In the genomic region with DNA sequence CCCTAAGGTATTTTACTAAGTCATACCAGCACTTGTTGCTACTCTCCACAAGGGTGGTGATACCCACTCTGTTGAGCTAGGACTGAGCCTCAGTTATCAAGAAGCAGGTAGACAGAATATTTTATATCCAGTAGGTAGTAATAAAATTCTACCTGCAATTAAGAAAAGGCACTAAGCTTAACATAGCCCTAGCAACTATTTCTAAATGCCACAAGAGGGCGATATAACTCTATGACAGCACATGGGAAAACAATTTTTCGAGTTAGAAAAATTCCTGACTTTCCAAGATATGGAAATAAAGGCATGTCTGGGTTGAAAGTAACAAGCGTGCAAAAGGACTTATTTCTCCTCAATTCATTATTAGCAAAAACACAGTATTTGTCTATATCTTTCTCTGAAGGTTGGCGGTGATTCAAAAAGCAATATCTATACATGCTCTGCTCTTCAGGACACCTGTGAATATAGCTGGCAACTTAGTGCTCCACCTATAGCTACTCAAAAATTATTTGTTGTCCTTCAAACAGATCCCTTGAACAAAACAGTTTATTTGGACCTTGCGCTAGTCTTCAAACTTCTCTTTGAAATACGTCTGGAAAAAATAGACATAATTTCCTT, we compare ENCODE assay signal across 8 cellular contexts. TPM values are rescaled to one million over a fixed set of nuclear protein-coding genes. Genes with fewer than 3 reads are reported as not detected.
DNase-seq lines count a peak whose midpoint lies in the region; ATAC-seq and TF ChIP-seq lines count a peak whose summit lies in the region.

No MANE protein-coding gene starts in this region.

- H4K20me1 ChIP-seq in fibroblast of lung (ENCODE audit: control insufficient read depth, extremely low read depth, insufficient read depth, low read length): no peaks in the 10 kb centered on the region

- DNase-seq in BE2C: no peak
- peak; percentile 15 for DNase-seq in GM20000 (ENCODE audit: low spot score)
- DNase-seq in Panc1 (ENCODE audit: low read depth, low spot score): no peak
- DNase-seq in fibroblast of lung (ENCODE audit: low read depth in 2 of 2): peak; percentile 39 to 69
- no peak for DNase-seq in progenitor cell of endocrine pancreas (ENCODE audit: low spot score, unreplicated experiment)
- no peak for DNase-seq in stimulated activated CD4-positive, alpha-beta T cell treated with anti-CD3 and anti-CD28 coated beads, Interleukin-2, amount 100 ng/mL, for 24 hours
- DNase-seq in activated CD8-positive, alpha-beta memory T cell treated with anti-CD3 and anti-CD28 coated beads for 24 hours: no peak
- no peak for DNase-seq in activated effector memory CD4-positive, alpha-beta T cell treated with Interleukin-2 at 50 U/mL for 16 hours

- no peaks in the 10 kb centered on the region for H3K36me3 ChIP-seq in BE2C
- H3K36me3 ChIP-seq in Panc1 (ENCODE audit: control insufficient read depth, insufficient read depth, low read length): no peaks in the 10 kb centered on the region
- H3K36me3 ChIP-seq in fibroblast of lung (ENCODE audit: control insufficient read depth, insufficient read depth, low read length): no peaks in the 10 kb centered on the region

- H3K79me2 ChIP-seq in fibroblast of lung (ENCODE audit: control insufficient read depth, insufficient read depth, low read length): no peaks in the 10 kb centered on the region

- H3K27ac ChIP-seq in Panc1 (ENCODE audit: low read length) (no peak overlapping the region), fibroblast of lung (ENCODE audit: insufficient read depth, low read length) (no peak overlapping the region)

- in situ Hi-C loops in Panc1 (cut with HindIII; ENCODE audit: low pct_unique_long_range_greater_than_20kb, low sequenced_read_pairs): no loop called here

- no peak overlapping the region for H3K4me2 ChIP-seq in fibroblast of lung (ENCODE audit: extremely low read depth, insufficient read depth, low read length)

- 0 out of 2 replicates have a peak, but pooled peaks have one; percentile 60 for ATAC-seq in Panc1

- peaks cover 2% of the 10 kb centered on the region for H3K36me3 Mint-ChIP-seq in progenitor cell of endocrine pancreas (ENCODE audit: insufficient read depth)

- no peaks in the 10 kb centered on the region for H3K4me1 ChIP-seq in BE2C
- H3K4me1 ChIP-seq in Panc1 (ENCODE audit: control insufficient read depth, insufficient read depth, low read length): no peaks in the 10 kb centered on the region
- no peaks in the 10 kb centered on the region for H3K4me1 ChIP-seq in fibroblast of lung (ENCODE audit: control insufficient read depth, extremely low read depth, insufficient read depth, low read length)

- no peak overlapping the region for H3K4me3 Mint-ChIP-seq in progenitor cell of endocrine pancreas (ENCODE audit: low read depth)

- intact Hi-C loops in Panc1 (cut with micrococcal nuclease; ENCODE audit: unreplicated experiment): no loop called here

- POLR2A ChIA-PET in Panc1 (lab: Charles Lee): no interaction called here

- H3K9me3 Mint-ChIP-seq in progenitor cell of endocrine pancreas (ENCODE audit: low read depth): peaks cover 10% of the 10 kb centered on the region

- TF ChIP-seq CTCF in BE2C (IDR thresholded peaks at IDR 0.05; ENCODE audit: low read depth, low read length) (peak; percentile 83), GM20000 (IDR thresholded peaks at IDR 0.05; ENCODE audit: extremely low read depth, missing control alignments) (peak; percentile 49), Panc1 (IDR thresholded peaks at IDR 0.05) (peak; percentile 67; the same call in 1 of the 2 replicates), fibroblast of lung (conservative IDR thresholded peaks at IDR 0.05 in 1 of 2, IDR thresholded peaks at IDR 0.05 in 1 of 2; ENCODE audit: low read depth in 1 of 2, low read length in 2 of 2) (peak; percentile 62 to 71), progenitor cell of endocrine pancreas (IDR thresholded peaks at IDR 0.05; ENCODE audit: unreplicated experiment) (peak; percentile 93)

- H3K27ac Mint-ChIP-seq in progenitor cell of endocrine pancreas: no peak overlapping the region

- H2AFZ ChIP-seq in fibroblast of lung (ENCODE audit: low read length): no peak overlapping the region

- CTCF ChIA-PET in Panc1 (lab: Charles Lee): interaction anchor here (0.6 to 1.0 kb wide), 5 partner anchors 43 to 559 kb away, joined by 3 to 5 read pairs (median 3); no protein-coding TSS in a partner anchor

- no peaks in the 10 kb centered on the region for H3K27me3 Mint-ChIP-seq in progenitor cell of endocrine pancreas

- H3K9ac ChIP-seq in fibroblast of lung (ENCODE audit: insufficient read depth, low read length): no peak overlapping the region

- no peak overlapping the region for H3K4me3 ChIP-seq in BE2C (ENCODE audit: low read depth, low read length)
- H3K4me3 ChIP-seq in Panc1 (ENCODE audit: low read depth in 2 of 2, low read length in 2 of 2): no peak overlapping the region
- no peak overlapping the region for H3K4me3 ChIP-seq in fibroblast of lung (replicated peaks in 1 of 4; ENCODE audit: control extremely low read depth in 1 of 4, insufficient read depth in 1 of 4, low read depth in 3 of 4, low read length in 4 of 4)

- H3K9me3 ChIP-seq in BE2C (no peaks in the 10 kb centered on the region), Panc1 (ENCODE audit: control insufficient read depth, insufficient read depth, low read depth, low read length) (no peaks in the 10 kb centered on the region), fibroblast of lung (ENCODE audit: control insufficient read depth, insufficient read depth, low read depth, low read length) (no peaks in the 10 kb centered on the region)

- BruUV-seq in Panc1 (replicated peaks; lab: Mats Ljungman, UMichigan): no TSS peak

- H3K4me1 Mint-ChIP-seq in progenitor cell of endocrine pancreas (ENCODE audit: low read depth): no peaks in the 10 kb centered on the region

- no peaks in the 10 kb centered on the region for H3K27me3 ChIP-seq in BE2C
- no peaks in the 10 kb centered on the region for H3K27me3 ChIP-seq in Panc1 (ENCODE audit: control insufficient read depth, insufficient read depth, low read length)
- H3K27me3 ChIP-seq in fibroblast of lung (ENCODE audit: control insufficient read depth, insufficient read depth, low read length): no peaks in the 10 kb centered on the region

RNA-seq across cellular contexts. Expression of a gene that starts 14.7 kb away (rescaled TPM):
- 2.6 TPM for polyA plus RNA-seq in BE2C (2012; ENCODE audit: insufficient read depth, insufficient read length, low read depth)
- total RNA-seq in Panc1 (2021; ENCODE audit: unreplicated experiment) (2.3 TPM), fibroblast of lung (3.3 and 7.1 TPM in 2 replicates), progenitor cell of endocrine pancreas (5.8 and 6.5 TPM in 2 replicates)
- 0.29 TPM for polyA plus RNA-seq in Panc1 (2012; ENCODE audit: insufficient read length)
- 2.9 and 3.5 TPM in 2 replicates for polyA plus RNA-seq in fibroblast of lung
- 2.6 and 3.1 TPM in 2 replicates for polyA plus RNA-seq in fibroblast of lung (2012)
- polyA minus RNA-seq in fibroblast of lung (ENCODE audit: low replicate concordance): 0.15 and 0.24 TPM in 2 replicates

Comparison
In these comparisons a context has a peak if more than half of its experiments do, and no peak if none do; other contexts are left out.
1. DNase-seq: peak in GM20000 (single experiment) and fibroblast of lung (2 of 2); none in BE2C (single experiment), Panc1 (single experiment), progenitor cell of endocrine pancreas (single experiment), stimulated activated CD4-positive, alpha-beta T cell treated with anti-CD3 and anti-CD28 coated beads, Interleukin-2, amount 100 ng/mL, for 24 hours (0 of 2), activated CD8-positive, alpha-beta memory T cell treated with anti-CD3 and anti-CD28 coated beads for 24 hours (single experiment) and activated effector memory CD4-positive, alpha-beta T cell treated with Interleukin-2 at 50 U/mL for 16 hours (single experiment).
2. Peak in every context shown above with its lines, with median percentiles within 50 percentile points of each other: CTCF ChIP-seq.